ENCODE assay signal across 11 cellular contexts in genomic region chr10:53997953-53998352, GRCh38.
A peak's percentile ranks its signal among the peaks of the same experiment; 100 is the strongest.
DNase-seq lines count a peak whose midpoint lies in the region; ATAC-seq and TF ChIP-seq lines count a peak whose summit lies in the region.
"Had no signal": no experiment of that assay in that cellular context is flagged by ENCODE, and none has a peak within 500 bp of the region (broad histone marks: within the 10 kb centered on the region; RNA-seq: fewer than 3 reads in every experiment).

No MANE protein-coding gene starts in this region.

- ATAC-seq in GM23338, result no peak; the same call in 2 of the 3 replicates
- no peak for ATAC-seq in GM18867 (IDR thresholded peaks at IDR 0.05; ENCODE audit: unreplicated experiment)
- ATAC-seq: stimulated activated naive CD8-positive, alpha-beta T cell treated with anti-CD3 and anti-CD28 coated beads, Interleukin-15, Interleukin-2, amounts not matched to agents 100 U/mL and 50 U/mL, for 24 hours had no signal

- no peak for TF ChIP-seq POLR2A in prostate gland (IDR thresholded peaks at IDR 0.05)

- intact Hi-C loops in prostate gland (cut with DNase I), result loop anchor here (5.0 kb wide), 1 partner anchor 404 kb away; no protein-coding TSS in a partner anchor

- no peak overlapping the region for H2AFZ ChIP-seq in GM23338
- H2AFZ ChIP-seq in neural cell (ENCODE audit: low read depth, low read length), result no peak overlapping the region

- no peaks in the 10 kb centered on the region for H3K27me3 ChIP-seq in GM23338 (ENCODE audit: insufficient read depth)
- no peaks in the 10 kb centered on the region for H3K27me3 ChIP-seq in neural cell (ENCODE audit: insufficient read depth, low read depth, low read length)
- no peaks in the 10 kb centered on the region for H3K27me3 ChIP-seq in prostate gland (replicated peaks; ENCODE audit: insufficient read depth)

- H3K9me2 ChIP-seq in GM23338 (ENCODE audit: insufficient read depth), result no peaks in the 10 kb centered on the region
- H3K9me2 ChIP-seq in neural cell (ENCODE audit: insufficient read depth, low read length), result no peaks in the 10 kb centered on the region

- peak; percentile 72 for TF ChIP-seq RAD21 in neural cell (conservative IDR thresholded peaks at IDR 0.05)

- peak; percentile 39 to 62; a peak in 3 of 4 replicates for TF ChIP-seq CTCF in GM23338 (conservative IDR thresholded peaks at IDR 0.05; ENCODE audit: low read depth in 2 of 2)
- peak; percentile 68 for TF ChIP-seq CTCF in neural cell (IDR thresholded peaks at IDR 0.05; ENCODE audit: poor library complexity, severe bottlenecking)
- TF ChIP-seq CTCF in prostate gland (IDR thresholded peaks at IDR 0.05), result peak in 1 of 4 experiments; percentile 15
- no peak for TF ChIP-seq CTCF in GM10266 (IDR thresholded peaks at IDR 0.05; ENCODE audit: control insufficient read depth, insufficient read depth, low read depth, missing control alignments)

- DNase-seq in GM23338 (ENCODE audit: low spot score) (peak; percentile 33), NCI-H69 (lab: John Stamatoyannopoulos, UW) (peak; percentile 57), cerebellar cortex (ENCODE audit: low spot score) (peak; percentile 8), prostate gland (ENCODE audit: low spot score) (no peak), GM10266 (ENCODE audit: extremely low spot score) (no peak)
- DNase-seq: activated CD4-positive, alpha-beta T cell treated with anti-CD3 and anti-CD28 coated beads for 4 hours; activated naive CD8-positive, alpha-beta T cell treated with anti-CD3 and anti-CD28 coated beads for 36 hours; GDM1; stimulated activated naive CD8-positive, alpha-beta T cell treated with anti-CD3 and anti-CD28 coated beads, Interleukin-15, Interleukin-2, amounts not matched to agents 100 U/mL and 50 U/mL, for 24 hours had no signal

- no peaks in the 10 kb centered on the region for H3K36me3 ChIP-seq in GM23338 (ENCODE audit: insufficient read depth)
- H3K36me3 ChIP-seq in neural cell (ENCODE audit: insufficient read depth, low read length), result no peaks in the 10 kb centered on the region
- no peaks in the 10 kb centered on the region for H3K36me3 ChIP-seq in prostate gland

- H3K4me3 ChIP-seq in GM23338 (no peak overlapping the region), neural cell (ENCODE audit: low read length) (no peak overlapping the region), prostate gland (no peak overlapping the region)

- H3K4me2 ChIP-seq in GM23338 (no peak overlapping the region), neural cell (ENCODE audit: low read length) (no peak overlapping the region)

- no peaks in the 10 kb centered on the region for H3K36me3 Mint-ChIP-seq in GM23338 (ENCODE audit: low read depth)
- H3K36me3 Mint-ChIP-seq: activated naive CD8-positive, alpha-beta T cell treated with anti-CD3 and anti-CD28 coated beads for 36 hours had no signal

- no peak overlapping the region for H3K4me3 Mint-ChIP-seq in GM23338
- H3K4me3 Mint-ChIP-seq: activated naive CD8-positive, alpha-beta T cell treated with anti-CD3 and anti-CD28 coated beads for 36 hours had no signal

- H3K79me2 ChIP-seq in GM23338 (replicated peaks; ENCODE audit: insufficient read depth), result no peaks in the 10 kb centered on the region
- no peaks in the 10 kb centered on the region for H3K79me2 ChIP-seq in neural cell (replicated peaks; ENCODE audit: insufficient read depth, low read length)

- H3F3A ChIP-seq in GM23338 (replicated peaks; ENCODE audit: low read depth), result no peaks in the 10 kb centered on the region
- no peaks in the 10 kb centered on the region for H3F3A ChIP-seq in neural cell (ENCODE audit: insufficient read depth, low read length, poor library complexity, severe bottlenecking)

- no peaks in the 10 kb centered on the region for H3K4me1 Mint-ChIP-seq in GM23338
- H3K4me1 Mint-ChIP-seq: activated naive CD8-positive, alpha-beta T cell treated with anti-CD3 and anti-CD28 coated beads for 36 hours had no signal

- H3K27me3 Mint-ChIP-seq in GM23338 (ENCODE audit: insufficient read depth, low read depth, poor library complexity), result no peaks in the 10 kb centered on the region
- H3K27me3 Mint-ChIP-seq: activated naive CD8-positive, alpha-beta T cell treated with anti-CD3 and anti-CD28 coated beads for 36 hours had no signal

- no peaks in the 10 kb centered on the region for H3K9me3 ChIP-seq in neural cell (ENCODE audit: low read length)
- H3K9me3 ChIP-seq in prostate gland, result no peaks in the 10 kb centered on the region

- no peaks in the 10 kb centered on the region for H3K4me1 ChIP-seq in GM23338 (ENCODE audit: insufficient read depth)
- H3K4me1 ChIP-seq in prostate gland (replicated peaks), result no peaks in the 10 kb centered on the region

- H4K20me1 ChIP-seq in GM23338 (replicated peaks; ENCODE audit: insufficient read depth) (no peaks in the 10 kb centered on the region), neural cell (ENCODE audit: insufficient read depth) (no peaks in the 10 kb centered on the region)

- H3K9ac ChIP-seq in neural cell (ENCODE audit: low read length), result no peak overlapping the region

- no peak for TF ChIP-seq EP300 in neural cell (conservative IDR thresholded peaks at IDR 0.05; ENCODE audit: poor library complexity, severe bottlenecking)

- no peak overlapping the region for H3K27ac ChIP-seq in GM23338 (ENCODE audit: low read depth)
- H3K27ac ChIP-seq in neural cell (ENCODE audit: low read length), result no peak overlapping the region
- H3K27ac ChIP-seq in prostate gland, result no peak overlapping the region

- no peak overlapping the region for H3K27ac Mint-ChIP-seq in GM23338
- H3K27ac Mint-ChIP-seq: activated naive CD8-positive, alpha-beta T cell treated with anti-CD3 and anti-CD28 coated beads for 36 hours had no signal

- 28% methylated on average over 2 of the region's 2 CpGs for WGBS in prostate gland

- H3K9me3 Mint-ChIP-seq in GM23338, result no peaks in the 10 kb centered on the region

TF ChIP-seq in neural cell, 6 proteins besides CTCF, POLR2A, EP300 and RAD21:
- TF ChIP-seq, protein P1, sequence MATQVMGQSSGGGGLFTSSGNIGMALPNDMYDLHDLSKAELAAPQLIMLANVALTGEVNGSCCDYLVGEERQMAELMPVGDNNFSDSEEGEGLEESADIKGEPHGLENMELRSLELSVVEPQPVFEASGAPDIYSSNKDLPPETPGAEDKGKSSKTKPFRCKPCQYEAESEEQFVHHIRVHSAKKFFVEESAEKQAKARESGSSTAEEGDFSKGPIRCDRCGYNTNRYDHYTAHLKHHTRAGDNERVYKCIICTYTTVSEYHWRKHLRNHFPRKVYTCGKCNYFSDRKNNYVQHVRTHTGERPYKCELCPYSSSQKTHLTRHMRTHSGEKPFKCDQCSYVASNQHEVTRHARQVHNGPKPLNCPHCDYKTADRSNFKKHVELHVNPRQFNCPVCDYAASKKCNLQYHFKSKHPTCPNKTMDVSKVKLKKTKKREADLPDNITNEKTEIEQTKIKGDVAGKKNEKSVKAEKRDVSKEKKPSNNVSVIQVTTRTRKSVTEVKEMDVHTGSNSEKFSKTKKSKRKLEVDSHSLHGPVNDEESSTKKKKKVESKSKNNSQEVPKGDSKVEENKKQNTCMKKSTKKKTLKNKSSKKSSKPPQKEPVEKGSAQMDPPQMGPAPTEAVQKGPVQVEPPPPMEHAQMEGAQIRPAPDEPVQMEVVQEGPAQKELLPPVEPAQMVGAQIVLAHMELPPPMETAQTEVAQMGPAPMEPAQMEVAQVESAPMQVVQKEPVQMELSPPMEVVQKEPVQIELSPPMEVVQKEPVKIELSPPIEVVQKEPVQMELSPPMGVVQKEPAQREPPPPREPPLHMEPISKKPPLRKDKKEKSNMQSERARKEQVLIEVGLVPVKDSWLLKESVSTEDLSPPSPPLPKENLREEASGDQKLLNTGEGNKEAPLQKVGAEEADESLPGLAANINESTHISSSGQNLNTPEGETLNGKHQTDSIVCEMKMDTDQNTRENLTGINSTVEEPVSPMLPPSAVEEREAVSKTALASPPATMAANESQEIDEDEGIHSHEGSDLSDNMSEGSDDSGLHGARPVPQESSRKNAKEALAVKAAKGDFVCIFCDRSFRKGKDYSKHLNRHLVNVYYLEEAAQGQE (IDR thresholded peaks at IDR 0.05; ENCODE audit: borderline replicate concordance), result no peak
- TF ChIP-seq POLR2AphosphoS5 (IDR thresholded peaks at IDR 0.05) (no peak), TAF1 (IDR thresholded peaks at IDR 0.05; ENCODE audit: low read depth) (no peak), MXI1 (conservative IDR thresholded peaks at IDR 0.05; ENCODE audit: poor library complexity, severe bottlenecking) (no peak), EZH2 (IDR thresholded peaks at IDR 0.05; ENCODE audit: borderline replicate concordance, insufficient read depth, low read length, poor library complexity, severe bottlenecking) (no peak), SMC3 (conservative IDR thresholded peaks at IDR 0.05; ENCODE audit: poor library complexity) (peak; percentile 72)

Comparison
In these comparisons a context has a peak if more than half of its experiments do, and no peak if none do; other contexts are left out.
1. DNase-seq: peak in GM23338 (single experiment), NCI-H69 (single experiment) and cerebellar cortex (single experiment); none in prostate gland (single experiment) and GM10266 (single experiment).